Comparison of ENCODE assay signal across 6 cellular contexts in the genomic region with DNA sequence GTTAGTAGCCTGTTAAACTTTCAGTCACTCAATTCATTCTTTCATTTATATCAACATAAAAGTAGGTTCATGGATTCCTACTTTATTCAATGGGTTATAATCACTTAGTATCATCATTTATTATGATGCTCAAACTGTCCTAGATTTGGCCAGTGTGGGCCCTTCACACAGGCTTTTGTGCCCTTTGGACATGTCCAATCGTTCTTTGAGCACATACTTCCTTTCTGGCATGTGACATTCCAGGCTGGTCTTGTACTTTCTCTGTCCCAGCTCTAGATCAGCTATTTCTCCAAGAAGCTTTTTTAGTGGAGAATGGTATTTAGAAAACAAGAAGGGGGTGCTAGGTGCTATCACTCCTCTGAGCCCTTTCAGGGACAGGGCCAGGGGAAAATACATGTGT.
"Had no signal": no experiment of that assay in that cellular context is flagged by ENCODE, and none has a peak within 500 bp of the region (broad histone marks: within the 10 kb centered on the region; RNA-seq: fewer than 3 reads in every experiment).

No MANE protein-coding gene starts in this region.

- H2AFZ ChIP-seq: GM23248 had no signal

- H3K4me3 Mint-ChIP-seq: IgD-negative memory B cell had no signal

- H3K4me1 Mint-ChIP-seq: IgD-negative memory B cell had no signal

- H3K9ac ChIP-seq: GM23248 had no signal

- H3K9me3 ChIP-seq: HAP-1 had no signal

- H3K27ac ChIP-seq: GM23248 had no signal

- DNase-seq: GM23248, GOT3, H7 had no signal

- FAIRE-seq: HTR-8/SVneo had no signal

- H3K4me3 ChIP-seq: GM23248, HAP-1 had no signal

- H3K27me3 Mint-ChIP-seq: IgD-negative memory B cell had no signal
